In genomic region chr5:137466888-137467287, GRCh38 we compare ENCODE assay signal across 17 cellular contexts. TPM values are rescaled to one million over a fixed set of nuclear protein-coding genes. Genes with fewer than 3 reads are reported as not detected.
DNase-seq lines count a peak whose midpoint lies in the region; ATAC-seq and TF ChIP-seq lines count a peak whose summit lies in the region.
"Had no signal": no experiment of that assay in that cellular context is flagged by ENCODE, and none has a peak within 500 bp of the region (broad histone marks: within the 10 kb centered on the region; RNA-seq: fewer than 3 reads in every experiment).

No MANE protein-coding gene starts in this region.

- ATAC-seq in gastrocnemius medialis (peak; percentile 75 to 81), HG03196 (IDR thresholded peaks at IDR 0.05; ENCODE audit: unreplicated experiment) (no peak)

- TF ChIP-seq POLR2A in gastrocnemius medialis (IDR thresholded peaks at IDR 0.05) = no peak

- H3K27me3 ChIP-seq in gastrocnemius medialis = no peaks in the 10 kb centered on the region
- H3K27me3 ChIP-seq: neutrophil, uterus had no signal

- in situ Hi-C loops in gastrocnemius medialis (cut with MboI; ENCODE audit: low sequenced_read_pairs in 4 of 4) (no loop called here), GM13976 (cut with MboI; ENCODE audit: low sequenced_read_pairs, unreplicated experiment) (no loop called here)

- H3K36me3 ChIP-seq in gastrocnemius medialis = no peaks in the 10 kb centered on the region
- H3K36me3 ChIP-seq: neutrophil, uterus had no signal

- H3K9me3 ChIP-seq in gastrocnemius medialis = no peaks in the 10 kb centered on the region
- H3K9me3 ChIP-seq: neutrophil, uterus had no signal

- intact Hi-C loops in gastrocnemius medialis (cut with DNase I; ENCODE audit: low total_unique reads) = loop anchor here (2.0 kb wide), 1 partner anchor 78 kb away; no protein-coding TSS in a partner anchor

- no peak overlapping the region for H3K4me3 ChIP-seq in fibroblast of pulmonary artery (replicated peaks; ENCODE audit: low read depth, low read length)
- H3K4me3 ChIP-seq in gastrocnemius medialis = no peak overlapping the region
- H3K4me3 ChIP-seq: skin epidermis, uterus had no signal

- POLR2A ChIA-PET in RWPE1 (lab: Yijun Ruan, JAX; ENCODE audit: low non-redundant PET) = no interaction called here

- CTCF ChIA-PET in RWPE1 (lab: Yijun Ruan, JAX) = interaction anchor here (0.6 kb wide), 1 partner anchor 9 kb away, joined by 4 read pairs; no protein-coding TSS in a partner anchor

- DNase-seq in AG20443 (ENCODE audit: low spot score) (peak; percentile 52), amniotic epithelial cell (ENCODE audit: low read depth) (peak; percentile 3), fibroblast of pulmonary artery (ENCODE audit: low read depth) (peak; percentile 51), gastrocnemius medialis (peak in 1 of 2 donors; percentile 83), GM13976 (ENCODE audit: low spot score) (no peak), RWPE1 (ENCODE audit: low spot score) (no peak), T1000 (lab: John Stamatoyannopoulos, UW) (no peak)
- DNase-seq: activated B cell treated with CpG ODN at 0.5 μM for 24 hours; AML-193; central memory CD4-positive, alpha-beta T cell; endodermal cell; islet precursor cell; NCI-H1092; uterus had no signal

- H3K27ac ChIP-seq in gastrocnemius medialis = peak overlapping the region; percentile 7 to 79 (median 42)
- no peak overlapping the region for H3K27ac ChIP-seq in RWPE1
- H3K27ac ChIP-seq: neutrophil, skin epidermis, uterus had no signal

- TF ChIP-seq CTCF in fibroblast of pulmonary artery (IDR thresholded peaks at IDR 0.05; ENCODE audit: low read length, missing control alignments) (no peak), gastrocnemius medialis (IDR thresholded peaks at IDR 0.05 in 4 of 5, conservative IDR thresholded peaks at IDR 0.05 in 1 of 5) (no peak), GM13976 (IDR thresholded peaks at IDR 0.05; ENCODE audit: borderline replicate concordance, control extremely low read depth, extremely low read depth, insufficient read depth, missing control alignments) (no peak), RWPE1 (conservative IDR thresholded peaks at IDR 0.05; ENCODE audit: low read depth) (no peak)

- peaks cover 0 to 11% of the 10 kb centered on the region in 2 donors for H3K4me1 ChIP-seq in gastrocnemius medialis
- H3K4me1 ChIP-seq: uterus had no signal

RNA-seq across cellular contexts. Expression of gene SPOCK1, which starts 32.2 kb away (rescaled TPM):
- total RNA-seq in gastrocnemius medialis = 10 to 100 TPM in 3 of 4 donors, 1 to 10 TPM in 1; 5.8 to 33.8 (median 25.3) TPM
- total RNA-seq: activated B cell treated with CpG ODN at 0.5 μM for 24 hours had no signal

Comparison
In these comparisons a context has a peak if more than half of its experiments do, and no peak if none do; other contexts are left out.
1. DNase-seq: peak in AG20443 (single experiment), amniotic epithelial cell (single experiment) and fibroblast of pulmonary artery (single experiment); none in GM13976 (single experiment), RWPE1 (single experiment) and T1000 (single experiment).